21 cellular contexts compared by ENCODE assay signal in genomic region chr10:14369881-14370280, GRCh38.
"Had no signal": no experiment of that assay in that cellular context is flagged by ENCODE, and none has a peak within 500 bp of the region (broad histone marks: within the 10 kb centered on the region; RNA-seq: fewer than 3 reads in every experiment).

No MANE protein-coding gene starts in this region.

- H3K27me3 ChIP-seq: MG63 had no signal

- H3K9me3 ChIP-seq: SK-N-SH had no signal

- H3K4me3 ChIP-seq: MG63 had no signal

- ATAC-seq: HepG2 had no signal

- DNase-seq: IMR-90, Karpas-422, KG1, MG63, NCI-H1092, NCI-H1436 treated with DMSO at 0.1 percent for 48 hours, NCI-H1694, NCI-H187 treated with DMSO at 0.1 percent for 48 hours, NCI-H2029 treated with DMSO at 0.1 percent for 48 hours, NCI-H2107, NCI-H345, NCI-H446 treated with DMSO at 0.1 percent for 48 hours, NCI-H510A treated with DMSO at 0.1 percent for 48 hours, NCI-H526, NCI-H774, Right ventricle myocardium superior, RPMI8226, SIG-M5, SK-N-SH, SW 1271 had no signal
